Comparison of ENCODE assay signal across 10 cellular contexts in the genomic region with DNA sequence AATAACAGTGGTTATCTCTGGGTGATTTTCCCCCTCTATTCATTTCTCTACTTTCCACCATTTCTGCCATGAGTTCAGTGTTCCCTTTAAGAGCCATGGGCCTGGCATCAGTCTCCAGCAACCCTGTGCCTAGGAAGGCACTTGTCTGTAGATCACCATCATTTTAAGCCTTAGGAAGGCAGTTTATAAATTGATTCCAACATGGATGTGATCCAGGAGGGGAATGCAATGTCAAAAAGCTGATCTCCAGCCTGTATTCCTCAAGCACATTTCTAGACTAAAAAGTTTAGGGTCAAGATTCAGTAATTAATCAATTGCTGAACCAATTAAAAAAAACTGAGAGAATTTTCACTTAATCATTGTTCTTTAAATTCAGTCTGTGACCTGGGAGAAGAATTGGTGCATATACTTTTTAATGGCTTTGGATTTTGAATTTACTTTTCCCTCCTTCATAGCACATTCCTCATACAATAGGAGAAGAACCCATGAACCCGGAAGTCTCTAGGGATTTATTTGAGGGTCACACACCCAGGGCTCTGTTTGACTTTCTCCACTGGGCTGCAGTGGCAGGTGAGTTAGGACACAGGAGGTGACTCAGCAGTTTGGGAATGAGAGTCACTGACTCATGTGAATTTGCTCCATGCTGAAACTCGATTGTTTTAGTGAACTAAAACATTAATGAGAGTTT. TPM values are rescaled to one million over a fixed set of nuclear protein-coding genes. Genes with fewer than 3 reads are reported as not detected.
DNase-seq lines count a peak whose midpoint lies in the region; ATAC-seq and TF ChIP-seq lines count a peak whose summit lies in the region.
"Had no signal": no experiment of that assay in that cellular context is flagged by ENCODE, and none has a peak within 500 bp of the region (broad histone marks: within the 10 kb centered on the region; RNA-seq: fewer than 3 reads in every experiment).

No MANE protein-coding gene starts in this region.

- DNase-seq in SIG-M5 treated with dmso at 0.1 percent for 504 hours (lab: John Stamatoyannopoulos, UW; ENCODE audit: unreplicated experiment) (peak; percentile 38), SIG-M5 (lab: John Stamatoyannopoulos, UW) (no peak), SHP77 treated with DMSO at 0.1 percent for 48 hours (lab: John Stamatoyannopoulos, UW) (peak; percentile 21), cardiac muscle cell (ENCODE audit: low read depth in 1 of 2, low spot score in 1 of 2) (peak; percentile 11 to 39), upper lobe of right lung (no peak), OCI-M2 (lab: John Stamatoyannopoulos, UW; ENCODE audit: unreplicated experiment) (no peak), aorta (no peak)
- DNase-seq: NCI-H446 had no signal

- intact Hi-C loops in upper lobe of right lung (cut with DNase I) (no loop called here), aorta (cut with DNase I) (no loop called here)

- 57 to 62% methylated on average over 2 of the region's 2 CpGs for WGBS in aorta, 2 donors

- H3K4me3 ChIP-seq in cardiac muscle cell (no peak overlapping the region), upper lobe of right lung (no peak overlapping the region), aorta (ENCODE audit: low read length in 2 of 2) (no peak overlapping the region)
- H3K4me3 ChIP-seq: BLaER1 treated with 17β-estradiol and CSF1 and Interleukin-3, amounts not matched to agents 10 nM and 100 nM had no signal

- H3K36me3 ChIP-seq in cardiac muscle cell = no peaks in the 10 kb centered on the region
- no peaks in the 10 kb centered on the region for H3K36me3 ChIP-seq in upper lobe of right lung
- H3K36me3 ChIP-seq in aorta (ENCODE audit: control insufficient read depth in 1 of 2, insufficient read depth in 2 of 2, low read length in 1 of 2) = no peaks in the 10 kb centered on the region
- H3K36me3 ChIP-seq: BLaER1 treated with 17β-estradiol and CSF1 and Interleukin-3, amounts not matched to agents 10 nM and 100 nM had no signal

- H3K27ac ChIP-seq in cardiac muscle cell (peak overlapping the region; percentile 18), upper lobe of right lung (no peak overlapping the region), aorta (ENCODE audit: low read depth in 1 of 2, low read length in 2 of 2) (no peak overlapping the region)
- H3K27ac ChIP-seq: BLaER1 treated with 17β-estradiol and CSF1 and Interleukin-3, amounts not matched to agents 10 nM and 100 nM had no signal

- no peak for TF ChIP-seq CTCF in cardiac muscle cell (IDR thresholded peaks at IDR 0.05; ENCODE audit: low read depth, low read length)
- TF ChIP-seq CTCF in upper lobe of right lung (IDR thresholded peaks at IDR 0.05) = no peak

- no peaks in the 10 kb centered on the region for H3K27me3 ChIP-seq in cardiac muscle cell
- no peaks in the 10 kb centered on the region for H3K27me3 ChIP-seq in upper lobe of right lung
- H3K27me3 ChIP-seq in aorta (ENCODE audit: control insufficient read depth in 1 of 2, insufficient read depth in 2 of 2, low read length in 1 of 2) = no peaks in the 10 kb centered on the region
- H3K27me3 ChIP-seq: BLaER1 treated with 17β-estradiol and CSF1 and Interleukin-3, amounts not matched to agents 10 nM and 100 nM had no signal

- H3K4me1 ChIP-seq in cardiac muscle cell (ENCODE audit: low read depth) (peaks cover 16% of the 10 kb centered on the region), upper lobe of right lung (peaks cover 15% of the 10 kb centered on the region), aorta (ENCODE audit: control insufficient read depth in 1 of 2, insufficient read depth in 2 of 2, low read length in 2 of 2) (no peaks in the 10 kb centered on the region)

- ATAC-seq in upper lobe of right lung (peak; percentile 76), HG03139 (IDR thresholded peaks at IDR 0.05; ENCODE audit: unreplicated experiment) (no peak), aorta (ENCODE audit: low FRiP score) (no peak)

- H3K9me3 ChIP-seq in cardiac muscle cell (ENCODE audit: low read depth) = no peaks in the 10 kb centered on the region
- no peaks in the 10 kb centered on the region for H3K9me3 ChIP-seq in upper lobe of right lung
- no peaks in the 10 kb centered on the region for H3K9me3 ChIP-seq in aorta (ENCODE audit: control insufficient read depth, low read length)

RNA-seq across cellular contexts. Expression of a gene that starts 6.1 kb away (rescaled TPM):
- 12.9 and 31.5 TPM in 2 replicates for total RNA-seq in cardiac muscle cell
- polyA plus RNA-seq in cardiac muscle cell = 18.1 and 36.0 TPM in 2 replicates
- 34.8 TPM for total RNA-seq in upper lobe of right lung
- 10 to 100 TPM in 1 of 2 donors, 1 to 10 TPM in 1; 7.1 to 11.2 TPM for total RNA-seq in aorta
- polyA plus RNA-seq in aorta = 1 to 10 TPM; 2.5 to 4.0 TPM

RNA-seq across cellular contexts. Expression of a gene that starts 51.7 kb away (rescaled TPM):
- total RNA-seq in cardiac muscle cell (not detected in 2 replicates), upper lobe of right lung (not detected), aorta (not detected)
- polyA plus RNA-seq in cardiac muscle cell (0.94 TPM in 1 of 2 replicates, not detected in the other), aorta (under 1 TPM in 1 of 2 donors, not detected in 1; 0.25 TPM)

Comparison
In these comparisons a context has a peak if more than half of its experiments do, and no peak if none do; other contexts are left out.
1. DNase-seq: peak in SIG-M5 treated with dmso at 0.1 percent for 504 hours (single experiment), SHP77 treated with DMSO at 0.1 percent for 48 hours (single experiment) and cardiac muscle cell (2 of 2); none in SIG-M5 (single experiment), upper lobe of right lung (single experiment), OCI-M2 (single experiment) and aorta (0 of 2).